ENCODE assay signal across 8 cellular contexts in genomic region chr10:97407211-97407951, GRCh38. TPM values are rescaled to one million over a fixed set of nuclear protein-coding genes. Genes with fewer than 3 reads are reported as not detected.
DNase-seq lines count a peak whose midpoint lies in the region; ATAC-seq lines count a peak whose summit lies in the region.

No MANE protein-coding gene starts in this region.

- H3K36me3 Mint-ChIP-seq in activated naive CD8-positive, alpha-beta T cell treated with anti-CD3 and anti-CD28 coated beads, Interleukin-2, amount 10 ng/mL, durations not matched to agents 7 days and 5 days, result no peaks in the 10 kb centered on the region

- H3K27ac Mint-ChIP-seq in activated naive CD8-positive, alpha-beta T cell treated with anti-CD3 and anti-CD28 coated beads, Interleukin-2, amount 10 ng/mL, durations not matched to agents 7 days and 5 days, result peak overlapping the region; percentile 75

- POLR2A ChIA-PET in activated naive CD8-positive, alpha-beta T cell treated with anti-CD3 and anti-CD28 coated beads, Interleukin-2, amount 10 ng/mL, durations not matched to agents 7 days and 5 days (lab: Charles Lee), result interaction anchor here (1.2 to 1.3 kb wide), 2 partner anchors 16 to 20 kb away, joined by 3 read pairs; no protein-coding TSS in a partner anchor

- no peak overlapping the region for H3K18ac ChIP-seq in trophoblast cell (ENCODE audit: low read length)

- no peaks in the 10 kb centered on the region for H3K9me3 Mint-ChIP-seq in activated naive CD8-positive, alpha-beta T cell treated with anti-CD3 and anti-CD28 coated beads, Interleukin-2, amount 10 ng/mL, durations not matched to agents 7 days and 5 days

- H4K8ac ChIP-seq in trophoblast cell (ENCODE audit: low read depth, low read length), result no peak overlapping the region

- H2BK5ac ChIP-seq in trophoblast cell (ENCODE audit: low read depth, low read length, poor library complexity), result no peak overlapping the region

- H3K27me3 Mint-ChIP-seq in activated naive CD8-positive, alpha-beta T cell treated with anti-CD3 and anti-CD28 coated beads, Interleukin-2, amount 10 ng/mL, durations not matched to agents 7 days and 5 days, result no peaks in the 10 kb centered on the region

- no peaks in the 10 kb centered on the region for H3K36me3 ChIP-seq in trophoblast cell (ENCODE audit: control insufficient read depth in 1 of 2, insufficient read depth in 2 of 2, low read length in 2 of 2)

- H3K4me2 ChIP-seq in trophoblast cell (ENCODE audit: low read length), result peak overlapping the region; percentile 72

- H3K27me3 ChIP-seq in trophoblast cell (ENCODE audit: insufficient read depth, low read length), result no peaks in the 10 kb centered on the region

- no peak overlapping the region for H2BK120ac ChIP-seq in trophoblast cell (ENCODE audit: insufficient read depth, low read length, poor library complexity)

- H3K79me2 ChIP-seq in trophoblast cell (ENCODE audit: control insufficient read depth, insufficient read depth, low read length, poor library complexity), result no peaks in the 10 kb centered on the region

- H2BK12ac ChIP-seq in trophoblast cell (ENCODE audit: low read length), result no peak overlapping the region

- ATAC-seq in HG02759 (IDR thresholded peaks at IDR 0.05; ENCODE audit: unreplicated experiment), result peak; percentile 92
- ATAC-seq in activated naive CD8-positive, alpha-beta T cell treated with anti-CD3 and anti-CD28 coated beads, Interleukin-2, amount 10 ng/mL, durations not matched to agents 7 days and 5 days (ENCODE audit: low read depth), result peak; percentile 98
- ATAC-seq in Right ventricle myocardium inferior, result peak; percentile 89

- no peak overlapping the region for H3K14ac ChIP-seq in trophoblast cell (ENCODE audit: low read length)

- H3K27ac ChIP-seq in trophoblast cell (ENCODE audit: low read depth, low read length), result no peak overlapping the region

- peak; percentile 61 for DNase-seq in activated gamma-delta T cell treated with Interleukin-2 at 50 U/mL for 16 hours
- DNase-seq in activated gamma-delta T cell (lab: John Stamatoyannopoulos, UW), result no peak
- peak; percentile 37 for DNase-seq in NCI-H1092 (lab: John Stamatoyannopoulos, UW)
- DNase-seq in SK-N-DZ (ENCODE audit: low spot score), result peak; percentile 88
- DNase-seq in activated naive CD8-positive, alpha-beta T cell treated with anti-CD3 and anti-CD28 coated beads, Interleukin-2, amount 10 ng/mL, durations not matched to agents 7 days and 5 days, result peak; percentile 72
- no peak for DNase-seq in Right ventricle myocardium inferior (ENCODE audit: missing footprints)
- peak; percentile 58 to 86 for DNase-seq in trophoblast cell

- H4K91ac ChIP-seq in trophoblast cell (ENCODE audit: low read depth, low read length), result no peak overlapping the region

- H3K9ac ChIP-seq in trophoblast cell (ENCODE audit: low read length), result no peak overlapping the region

- no peak overlapping the region for H3K4me3 ChIP-seq in trophoblast cell (ENCODE audit: low read depth, low read length)

- no CpG with 5 or more reads among the region's 10 CpGs for WGBS in trophoblast cell (ENCODE audit: extremely low coverage, insufficient coverage, insufficient read length)

- no peak overlapping the region for H4K12ac ChIP-seq in trophoblast cell (ENCODE audit: low read depth, low read length)

- no peak overlapping the region for H3K23ac ChIP-seq in trophoblast cell (ENCODE audit: low read length)

- peaks cover 0 to 8% of the 10 kb centered on the region in 2 experiments for H3K4me1 ChIP-seq in trophoblast cell (ENCODE audit: control insufficient read depth in 1 of 2, insufficient read depth in 2 of 2, low read length in 2 of 2)

- H2AK5ac ChIP-seq in trophoblast cell (ENCODE audit: low read length), result no peak overlapping the region

- intact Hi-C loops in Right ventricle myocardium inferior (cut with DNase I), result loop anchor here (5.0 to 10.0 kb wide), 2 partner anchors 140 to 207 kb away; no protein-coding TSS in a partner anchor

- H3K9me3 ChIP-seq in trophoblast cell (ENCODE audit: insufficient read depth, low read depth, low read length), result no peaks in the 10 kb centered on the region

- peaks cover 12% of the 10 kb centered on the region for H3K4me1 Mint-ChIP-seq in activated naive CD8-positive, alpha-beta T cell treated with anti-CD3 and anti-CD28 coated beads, Interleukin-2, amount 10 ng/mL, durations not matched to agents 7 days and 5 days

- no peak overlapping the region for H2AFZ ChIP-seq in trophoblast cell (ENCODE audit: insufficient read depth, low read length, poor library complexity)

- H3K79me1 ChIP-seq in trophoblast cell (ENCODE audit: low read length), result no peaks in the 10 kb centered on the region

- H3K4ac ChIP-seq in trophoblast cell (ENCODE audit: low read depth, low read length), result no peak overlapping the region

- peak overlapping the region; percentile 63 for H3K4me3 Mint-ChIP-seq in activated naive CD8-positive, alpha-beta T cell treated with anti-CD3 and anti-CD28 coated beads, Interleukin-2, amount 10 ng/mL, durations not matched to agents 7 days and 5 days

RNA-seq across cellular contexts. Expression of gene RRP12, which starts 6.2 kb away (rescaled TPM):
- polyA plus RNA-seq in SK-N-DZ (2014; cell fraction: cytosol; rRNA removed), result 29.5 and 32.1 TPM in 2 replicates
- 55.4 and 56.7 TPM in 2 replicates for polyA plus RNA-seq in SK-N-DZ (2014; cell fraction: nucleus; rRNA removed)
- 10 to 100 TPM; 20.5 to 23.8 TPM for total RNA-seq in activated naive CD8-positive, alpha-beta T cell treated with anti-CD3 and anti-CD28 coated beads, Interleukin-2, amount 10 ng/mL, durations not matched to agents 7 days and 5 days
- total RNA-seq in Right ventricle myocardium inferior, result 13.8 TPM
- 17.0 and 18.9 TPM in 2 replicates for polyA plus RNA-seq in trophoblast cell (2013)

RNA-seq across cellular contexts. Expression of gene PGAM1, which starts 18.6 kb away (rescaled TPM):
- polyA plus RNA-seq in SK-N-DZ (2014; cell fraction: cytosol; rRNA removed), result 558 and 589 TPM in 2 replicates
- polyA plus RNA-seq in SK-N-DZ (2014; cell fraction: nucleus; rRNA removed), result 213 and 240 TPM in 2 replicates
- 100 to 1,000 TPM; 288 to 298 TPM for total RNA-seq in activated naive CD8-positive, alpha-beta T cell treated with anti-CD3 and anti-CD28 coated beads, Interleukin-2, amount 10 ng/mL, durations not matched to agents 7 days and 5 days
- 220 TPM for total RNA-seq in Right ventricle myocardium inferior
- 324 and 327 TPM in 2 replicates for polyA plus RNA-seq in trophoblast cell (2013)

RNA-seq across cellular contexts. Expression of gene EXOSC1, which starts 38.4 kb away (rescaled TPM):
- polyA plus RNA-seq in SK-N-DZ (2014; cell fraction: cytosol; rRNA removed), result 66.2 and 70.8 TPM in 2 replicates
- polyA plus RNA-seq in SK-N-DZ (2014; cell fraction: nucleus; rRNA removed), result 44.4 and 56.4 TPM in 2 replicates
- 10 to 100 TPM; 46.5 to 47.9 TPM for total RNA-seq in activated naive CD8-positive, alpha-beta T cell treated with anti-CD3 and anti-CD28 coated beads, Interleukin-2, amount 10 ng/mL, durations not matched to agents 7 days and 5 days
- 18.2 TPM for total RNA-seq in Right ventricle myocardium inferior
- 46.4 and 49.2 TPM in 2 replicates for polyA plus RNA-seq in trophoblast cell (2013)

RNA-seq across cellular contexts. Expression of gene ZDHHC16, which starts 38.6 kb away (rescaled TPM):
- 55.2 and 57.1 TPM in 2 replicates for polyA plus RNA-seq in SK-N-DZ (2014; cell fraction: cytosol; rRNA removed)
- polyA plus RNA-seq in SK-N-DZ (2014; cell fraction: nucleus; rRNA removed), result 72.9 and 78.9 TPM in 2 replicates
- 10 to 100 TPM; 23.3 to 29.6 TPM for total RNA-seq in activated naive CD8-positive, alpha-beta T cell treated with anti-CD3 and anti-CD28 coated beads, Interleukin-2, amount 10 ng/mL, durations not matched to agents 7 days and 5 days
- total RNA-seq in Right ventricle myocardium inferior, result 19.1 TPM
- 33.1 and 33.5 TPM in 2 replicates for polyA plus RNA-seq in trophoblast cell (2013)

Comparison
In these comparisons a context has a peak if more than half of its experiments do, and no peak if none do; other contexts are left out.
1. DNase-seq: peak in activated gamma-delta T cell treated with Interleukin-2 at 50 U/mL for 16 hours (single experiment), NCI-H1092 (single experiment), SK-N-DZ (single experiment), activated naive CD8-positive, alpha-beta T cell treated with anti-CD3 and anti-CD28 coated beads, Interleukin-2, amount 10 ng/mL, durations not matched to agents 7 days and 5 days (single experiment) and trophoblast cell (2 of 2); none in activated gamma-delta T cell (single experiment) and Right ventricle myocardium inferior (single experiment).
2. Peak in every context shown above with its lines, with median percentiles within 50 percentile points of each other: ATAC-seq.